ENCODE assay signal across 11 cellular contexts in the genomic region with DNA sequence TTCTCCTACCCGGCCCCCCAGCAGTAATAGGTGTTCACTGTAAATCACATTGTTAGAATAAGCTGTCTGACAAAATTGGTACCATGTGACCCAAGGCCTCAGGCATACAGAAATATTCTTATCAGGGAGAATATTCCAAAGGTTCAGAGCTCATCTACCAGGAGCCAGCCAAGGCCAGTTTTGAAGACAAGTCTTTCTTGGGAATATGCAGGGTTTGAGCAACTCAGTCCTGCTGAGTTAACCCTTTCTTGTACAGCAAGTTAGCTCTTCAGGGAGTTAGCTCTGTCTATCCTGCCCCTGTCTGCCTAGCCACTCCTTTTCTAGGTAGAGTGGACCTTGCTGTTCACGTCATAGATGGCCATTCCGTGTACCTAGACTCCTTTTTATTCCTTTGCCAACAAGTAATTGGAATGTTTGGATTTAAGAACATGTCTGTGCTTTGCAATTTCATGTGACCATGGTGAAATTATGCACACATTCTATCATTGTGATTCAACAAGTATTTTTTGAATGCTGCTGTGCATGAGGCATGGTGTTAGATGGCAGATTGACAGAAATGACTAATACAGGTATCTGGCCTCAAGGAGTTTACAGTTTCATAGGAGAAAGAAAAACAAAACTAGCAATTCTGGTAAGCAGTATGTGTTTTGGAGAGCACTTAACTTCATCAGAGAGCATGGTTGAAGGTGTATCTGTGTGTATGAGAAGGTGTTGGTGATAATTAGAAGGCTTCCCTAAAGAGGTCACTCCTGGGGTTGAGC. TPM values are rescaled to one million over a fixed set of nuclear protein-coding genes. Genes with fewer than 3 reads are reported as not detected.
DNase-seq lines count a peak whose midpoint lies in the region; ATAC-seq and TF ChIP-seq lines count a peak whose summit lies in the region.
"Had no signal": no experiment of that assay in that cellular context is flagged by ENCODE, and none has a peak within 500 bp of the region (broad histone marks: within the 10 kb centered on the region; RNA-seq: fewer than 3 reads in every experiment).

No MANE protein-coding gene starts in this region.

- peaks cover 12 to 22% of the 10 kb centered on the region in 2 donors for H3K4me1 ChIP-seq in thoracic aorta (ENCODE audit: control insufficient read depth in 1 of 2, low read depth in 2 of 2)
- H3K4me1 ChIP-seq: neural progenitor cell had no signal

- no peak overlapping the region for H3K27ac ChIP-seq in thoracic aorta
- H3K27ac ChIP-seq: BLaER1 treated with 17β-estradiol and CSF1 and Interleukin-3, amounts not matched to agents 10 nM and 100 nM; neural progenitor cell had no signal

- H3K27me3 ChIP-seq in thoracic aorta (replicated peaks; ENCODE audit: insufficient read depth): no peaks in the 10 kb centered on the region
- H3K27me3 ChIP-seq: BLaER1 treated with 17β-estradiol and CSF1 and Interleukin-3, amounts not matched to agents 10 nM and 100 nM; neural progenitor cell had no signal

- H3K4me3 ChIP-seq in thoracic aorta: no peak overlapping the region
- H3K4me3 ChIP-seq: BLaER1 treated with 17β-estradiol and CSF1 and Interleukin-3, amounts not matched to agents 10 nM and 100 nM; neural progenitor cell had no signal

- no peak for TF ChIP-seq CTCF in thoracic aorta (IDR thresholded peaks at IDR 0.05)

- no peak overlapping the region for H3K4me3 Mint-ChIP-seq in activated naive CD4-positive, alpha-beta T cell treated with anti-CD3 and anti-CD28 coated beads, Interleukin-2, amount 50 U/mL, for 24 hours
- H3K4me3 Mint-ChIP-seq: brain, neural progenitor cell had no signal

- no peaks in the 10 kb centered on the region for H3K36me3 ChIP-seq in thoracic aorta
- H3K36me3 ChIP-seq: neural progenitor cell had no signal

- ATAC-seq in thoracic aorta (ENCODE audit: insufficient number of reproducible peaks, low FRiP score, low read depth) (peak; percentile 69), GM18867 (IDR thresholded peaks at IDR 0.05; ENCODE audit: unreplicated experiment) (no peak)

- H3K36me3 Mint-ChIP-seq in activated naive CD4-positive, alpha-beta T cell treated with anti-CD3 and anti-CD28 coated beads, Interleukin-2, amount 50 U/mL, for 24 hours: peaks cover 9% of the 10 kb centered on the region

- H3K4me1 Mint-ChIP-seq in activated naive CD4-positive, alpha-beta T cell treated with anti-CD3 and anti-CD28 coated beads, Interleukin-2, amount 50 U/mL, for 24 hours: peaks cover 90% of the 10 kb centered on the region

- H3K27ac Mint-ChIP-seq in activated naive CD4-positive, alpha-beta T cell treated with anti-CD3 and anti-CD28 coated beads, Interleukin-2, amount 50 U/mL, for 24 hours: peak overlapping the region; percentile 46
- H3K27ac Mint-ChIP-seq: brain, neural progenitor cell had no signal

- no peaks in the 10 kb centered on the region for H3K27me3 Mint-ChIP-seq in activated naive CD4-positive, alpha-beta T cell treated with anti-CD3 and anti-CD28 coated beads, Interleukin-2, amount 50 U/mL, for 24 hours
- H3K27me3 Mint-ChIP-seq: brain had no signal

- H3K9me3 Mint-ChIP-seq in activated naive CD4-positive, alpha-beta T cell treated with anti-CD3 and anti-CD28 coated beads, Interleukin-2, amount 50 U/mL, for 24 hours: no peaks in the 10 kb centered on the region
- H3K9me3 Mint-ChIP-seq: brain had no signal

- no peaks in the 10 kb centered on the region for H3K9me3 ChIP-seq in thoracic aorta

- no peak for DNase-seq in activated naive CD4-positive, alpha-beta T cell (lab: John Stamatoyannopoulos, UW)
- DNase-seq in LHCN-M2 (ENCODE audit: low read depth) (peak; percentile 49), dedifferentiated amniotic fluid mesenchymal stem cell (ENCODE audit: extremely low spot score) (peak; percentile 61), thoracic aorta (ENCODE audit: low spot score) (no peak), GF-D8 (lab: John Stamatoyannopoulos, UW) (no peak), NCI-H2029 (lab: John Stamatoyannopoulos, UW) (no peak)

RNA-seq across cellular contexts. Expression of gene TGFBR1, which starts 22.6 kb away (rescaled TPM):
- total RNA-seq in LHCN-M2 (2014; rRNA removed) (53.6 and 58.0 TPM in 2 replicates), thoracic aorta (10 to 100 TPM; 76.8 to 87.2 TPM)
- 13.0 TPM for polyA plus RNA-seq in LHCN-M2 (2012)

Comparison
In these comparisons a context has a peak if more than half of its experiments do, and no peak if none do; other contexts are left out.
1. DNase-seq: peak in LHCN-M2 (single experiment) and dedifferentiated amniotic fluid mesenchymal stem cell (single experiment); none in activated naive CD4-positive, alpha-beta T cell (0 of 4), thoracic aorta (single experiment), GF-D8 (single experiment) and NCI-H2029 (single experiment).